Comparison of ENCODE assay signal across 1 cellular context in the genomic region with DNA sequence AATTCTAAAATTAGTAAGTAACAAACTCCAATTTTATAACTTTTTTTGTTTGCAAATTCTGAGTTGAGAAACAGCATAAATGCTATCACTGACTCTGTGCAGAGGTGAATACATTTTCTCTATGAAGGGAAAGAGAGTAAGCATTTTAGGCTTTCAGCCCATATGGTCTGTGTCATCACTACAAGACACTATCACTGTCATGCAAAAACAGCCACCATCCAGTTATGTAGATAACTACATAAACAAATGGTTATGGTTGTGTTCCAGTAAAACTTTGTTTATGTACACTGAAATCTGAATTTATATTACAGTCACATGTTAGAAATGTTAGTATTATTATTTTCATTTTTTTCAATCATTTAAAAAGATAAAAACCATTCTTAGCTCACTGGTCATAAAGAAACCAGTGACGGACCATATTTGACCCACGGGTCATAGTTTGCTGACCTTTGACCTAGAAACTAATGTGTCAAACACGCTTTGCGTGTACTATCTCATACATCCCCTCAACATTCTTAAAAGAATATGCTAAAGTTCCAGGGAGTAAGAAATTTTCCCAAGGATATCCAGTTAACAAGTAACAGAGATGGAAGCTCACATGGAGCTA.
TF ChIP-seq lines count a peak whose summit lies in the region.

No MANE protein-coding gene starts in this region.

TF ChIP-seq in IMR-90, 13 proteins besides CTCF, POLR2A, EP300 and RAD21 (continued from another document):
- TF ChIP-seq CEBPB (IDR thresholded peaks at IDR 0.05; ENCODE audit: low read depth, low read length) (no peak), FOS (IDR thresholded peaks at IDR 0.05; ENCODE audit: low read depth, low read length) (no peak), MXI1 (IDR thresholded peaks at IDR 0.05; ENCODE audit: borderline replicate concordance, low read depth, low read length) (no peak), SMC3 (IDR thresholded peaks at IDR 0.05; ENCODE audit: low read depth, low read length) (no peak), MAFK (IDR thresholded peaks at IDR 0.05; ENCODE audit: low read depth, low read length) (no peak), BHLHE40 (IDR thresholded peaks at IDR 0.05; ENCODE audit: low read depth, low read length) (no peak), MAZ (IDR thresholded peaks at IDR 0.05; ENCODE audit: borderline replicate concordance, low read depth, low read length) (no peak), NFE2L2 (IDR thresholded peaks at IDR 0.05; ENCODE audit: low read depth, low read length) (no peak)
- TF ChIP-seq, protein P1, sequence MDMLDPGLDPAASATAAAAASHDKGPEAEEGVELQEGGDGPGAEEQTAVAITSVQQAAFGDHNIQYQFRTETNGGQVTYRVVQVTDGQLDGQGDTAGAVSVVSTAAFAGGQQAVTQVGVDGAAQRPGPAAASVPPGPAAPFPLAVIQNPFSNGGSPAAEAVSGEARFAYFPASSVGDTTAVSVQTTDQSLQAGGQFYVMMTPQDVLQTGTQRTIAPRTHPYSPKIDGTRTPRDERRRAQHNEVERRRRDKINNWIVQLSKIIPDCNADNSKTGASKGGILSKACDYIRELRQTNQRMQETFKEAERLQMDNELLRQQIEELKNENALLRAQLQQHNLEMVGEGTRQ (IDR thresholded peaks at IDR 0.05; ENCODE audit: low read depth, low read length) = no peak
- TF ChIP-seq, protein P2, sequence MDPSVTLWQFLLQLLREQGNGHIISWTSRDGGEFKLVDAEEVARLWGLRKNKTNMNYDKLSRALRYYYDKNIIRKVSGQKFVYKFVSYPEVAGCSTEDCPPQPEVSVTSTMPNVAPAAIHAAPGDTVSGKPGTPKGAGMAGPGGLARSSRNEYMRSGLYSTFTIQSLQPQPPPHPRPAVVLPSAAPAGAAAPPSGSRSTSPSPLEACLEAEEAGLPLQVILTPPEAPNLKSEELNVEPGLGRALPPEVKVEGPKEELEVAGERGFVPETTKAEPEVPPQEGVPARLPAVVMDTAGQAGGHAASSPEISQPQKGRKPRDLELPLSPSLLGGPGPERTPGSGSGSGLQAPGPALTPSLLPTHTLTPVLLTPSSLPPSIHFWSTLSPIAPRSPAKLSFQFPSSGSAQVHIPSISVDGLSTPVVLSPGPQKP (IDR thresholded peaks at IDR 0.05; ENCODE audit: borderline replicate concordance, low read depth, low read length) = no peak
